Comparison of ENCODE assay signal across 9 cellular contexts in genomic region chr9:97703437-97704326, GRCh38. TPM values are rescaled to one million over a fixed set of nuclear protein-coding genes. Genes with fewer than 3 reads are reported as not detected.
A peak's percentile ranks its signal among the peaks of the same experiment; 100 is the strongest.
DNase-seq lines count a peak whose midpoint lies in the region; ATAC-seq, FAIRE-seq and TF ChIP-seq lines count a peak whose summit lies in the region.
"Had no signal": no experiment of that assay in that cellular context is flagged by ENCODE, and none has a peak within 500 bp of the region (broad histone marks: within the 10 kb centered on the region; RNA-seq: fewer than 3 reads in every experiment).

No MANE protein-coding gene starts in this region.

- no peak overlapping the region for H3K4me2 ChIP-seq in GM23338

- H3K9me3 Mint-ChIP-seq in activated naive CD8-positive, alpha-beta T cell (ENCODE audit: low read depth), result no peaks in the 10 kb centered on the region
- no peaks in the 10 kb centered on the region; the same call in 2 of the 3 replicates for H3K9me3 Mint-ChIP-seq in GM23338

- no peak overlapping the region for H3K4me3 Mint-ChIP-seq in activated naive CD8-positive, alpha-beta T cell
- H3K4me3 Mint-ChIP-seq in GM23338, result no peak overlapping the region

- 57% methylated on average over 11 of the region's 11 CpGs for WGBS in liver
- 62 to 76% (median 64%) methylated on average over 11 of the region's 11 CpGs for WGBS in small intestine, 3 donors

- H3K27ac ChIP-seq in liver (ENCODE audit: low read depth in 1 of 2, low read length in 2 of 2), result no peak overlapping the region
- H3K27ac ChIP-seq in GM23338 (ENCODE audit: low read depth), result no peak overlapping the region
- no peak overlapping the region for H3K27ac ChIP-seq in small intestine (ENCODE audit: low read depth in 1 of 2, low read length in 1 of 2)

- H3K36me3 Mint-ChIP-seq in activated naive CD8-positive, alpha-beta T cell, result peaks cover 3% of the 10 kb centered on the region
- H3K36me3 Mint-ChIP-seq in GM23338 (ENCODE audit: low read depth), result no peaks in the 10 kb centered on the region

- H3K27me3 ChIP-seq in liver (ENCODE audit: control insufficient read depth in 4 of 4, insufficient read depth in 4 of 4, low read length in 3 of 4) (no peaks in the 10 kb centered on the region), GM23338 (ENCODE audit: insufficient read depth) (peaks cover 6% of the 10 kb centered on the region), small intestine (ENCODE audit: control insufficient read depth in 2 of 2, insufficient read depth in 2 of 2, low read length in 2 of 2) (peaks cover 0 to 3% of the 10 kb centered on the region in 2 donors)

- no peaks in the 10 kb centered on the region for H3K79me2 ChIP-seq in GM23338 (replicated peaks; ENCODE audit: insufficient read depth)

- no peaks in the 10 kb centered on the region for H3K36me3 ChIP-seq in liver (ENCODE audit: control insufficient read depth in 4 of 4, insufficient read depth in 3 of 4, low read depth in 1 of 4, low read length in 3 of 4)
- H3K36me3 ChIP-seq in GM23338 (ENCODE audit: insufficient read depth), result no peaks in the 10 kb centered on the region
- no peaks in the 10 kb centered on the region for H3K36me3 ChIP-seq in small intestine (ENCODE audit: control insufficient read depth in 2 of 2, insufficient read depth in 2 of 2, low read length in 2 of 2)

- H2AFZ ChIP-seq in GM23338, result no peak overlapping the region

- H3K4me3 ChIP-seq in liver (ENCODE audit: low read depth in 1 of 3, low read length in 3 of 3), result no peak overlapping the region
- H3K4me3 ChIP-seq in GM23338, result no peak overlapping the region
- no peak overlapping the region for H3K4me3 ChIP-seq in small intestine (ENCODE audit: low read depth in 1 of 2, low read length in 2 of 2)

- FAIRE-seq in small intestine (lab: Jason Lieb, UNC), result no peak
- FAIRE-seq: TTC549 had no signal

- H3K9me3 ChIP-seq in liver (ENCODE audit: control insufficient read depth in 4 of 4, low read length in 3 of 4), result no peaks in the 10 kb centered on the region
- H3K9me3 ChIP-seq in small intestine (ENCODE audit: control insufficient read depth, low read depth), result no peaks in the 10 kb centered on the region

- peak; percentile 20 to 23 for DNase-seq in activated CD4-positive, alpha-beta T cell treated with anti-CD3 and anti-CD28 coated beads for 4 hours
- DNase-seq in activated CD4-positive, alpha-beta T cell treated with anti-CD3 and anti-CD28 coated beads, Interleukin-2, amount 50 U/mL, for 1 hour, result no peak
- DNase-seq in NCI-H1092 treated with DMSO at 0.1 percent for 48 hours (lab: John Stamatoyannopoulos, UW) (peak; percentile 32), GM23338 (ENCODE audit: low spot score) (no peak), cerebellar nuclear complex (lab: John Stamatoyannopoulos, UW) (no peak), small intestine (no peak)

- ATAC-seq in GM23338, result no peak

- H3K27me3 Mint-ChIP-seq in activated naive CD8-positive, alpha-beta T cell, result peaks cover 3% of the 10 kb centered on the region
- peaks cover 13% of the 10 kb centered on the region for H3K27me3 Mint-ChIP-seq in GM23338 (ENCODE audit: insufficient read depth, low read depth, poor library complexity)

- no peaks in the 10 kb centered on the region for H3K9me2 ChIP-seq in GM23338 (ENCODE audit: insufficient read depth)

- no peaks in the 10 kb centered on the region for H3F3A ChIP-seq in GM23338 (replicated peaks; ENCODE audit: low read depth)

- H3K4me1 ChIP-seq in liver (ENCODE audit: control insufficient read depth in 4 of 4, insufficient read depth in 4 of 4, low read length in 3 of 4) (peaks cover 0 to 7% (median 5%) of the 10 kb centered on the region in 4 donors), GM23338 (ENCODE audit: insufficient read depth) (no peaks in the 10 kb centered on the region), small intestine (ENCODE audit: control insufficient read depth in 2 of 2, insufficient read depth in 1 of 2, low read depth in 1 of 2, low read length in 1 of 2) (no peaks in the 10 kb centered on the region)

- H3K27ac Mint-ChIP-seq in activated naive CD8-positive, alpha-beta T cell, result peak overlapping the region; percentile 61
- H3K27ac Mint-ChIP-seq in GM23338, result no peak overlapping the region

- H3K9ac ChIP-seq in liver (ENCODE audit: low read depth in 1 of 2, low read length in 2 of 2), result no peak overlapping the region

- peak in 1 of 2 donors; percentile 17 for TF ChIP-seq RAD21 in liver (IDR thresholded peaks at IDR 0.05)

- H4K20me1 ChIP-seq in GM23338 (replicated peaks; ENCODE audit: insufficient read depth), result no peaks in the 10 kb centered on the region

- TF ChIP-seq CTCF in liver (IDR thresholded peaks at IDR 0.05; ENCODE audit: low read depth, low read length, missing input control), result no peak
- no peak for TF ChIP-seq CTCF in GM23338 (conservative IDR thresholded peaks at IDR 0.05; ENCODE audit: low read depth in 2 of 2)

- peaks cover 13% of the 10 kb centered on the region for H3K4me1 Mint-ChIP-seq in activated naive CD8-positive, alpha-beta T cell (ENCODE audit: low read depth)
- H3K4me1 Mint-ChIP-seq in GM23338, result no peaks in the 10 kb centered on the region

TF ChIP-seq in liver, 16 proteins besides CTCF, POLR2A, EP300 and RAD21 (continues in another document):
- no peak for TF ChIP-seq TAF1 (conservative IDR thresholded peaks at IDR 0.05)
- TF ChIP-seq EGR1 (IDR thresholded peaks at IDR 0.05; ENCODE audit: low read depth in 2 of 2), result no peak
- peak; percentile 54 for TF ChIP-seq HNF4G (IDR thresholded peaks at IDR 0.05)
- TF ChIP-seq YY1 (IDR thresholded peaks at IDR 0.05), result peak; percentile 20
- peak; percentile 25 for TF ChIP-seq MAX (IDR thresholded peaks at IDR 0.05)
- no peak for TF ChIP-seq GABPA (IDR thresholded peaks at IDR 0.05 in 1 of 2, conservative IDR thresholded peaks at IDR 0.05 in 1 of 2)
- TF ChIP-seq FOXA1 (IDR thresholded peaks at IDR 0.05), result no peak

TF ChIP-seq in GM23338, 12 proteins besides CTCF, POLR2A, EP300 and RAD21 (continues in another document):
- TF ChIP-seq ZNF331 (CRISPR knock-in tag; IDR thresholded peaks at IDR 0.05; ENCODE audit: low read depth), result no peak
- no peak for TF ChIP-seq ZNF462 (CRISPR knock-in tag; IDR thresholded peaks at IDR 0.05)

RNA-seq across cellular contexts. Expression of gene XPA, which starts 6.5 kb away (rescaled TPM):
- total RNA-seq in liver, result 1 to 10 TPM; 6.7 to 6.9 TPM
- 10 to 100 TPM in 1 of 2 donors, 1 to 10 TPM in 1; 6.6 to 19.6 TPM for polyA plus RNA-seq in liver
- total RNA-seq in GM23338 (2014; rRNA removed; shearing (Covaris generic)), result 1.9 TPM in 1 of 2 replicates, not detected in the other
- 5.8 and 9.1 TPM in 2 replicates for polyA plus RNA-seq in GM23338 (2016; fragmentation: Nextera tagmentation; extraction: Ambion mirVana)
- 10 to 100 TPM; 15.4 to 21.6 (median 19.2) TPM for polyA plus RNA-seq in small intestine

Comparison
In these comparisons a context has a peak if more than half of its experiments do, and no peak if none do; other contexts are left out.
1. DNase-seq: peak in activated CD4-positive, alpha-beta T cell treated with anti-CD3 and anti-CD28 coated beads for 4 hours (2 of 2) and NCI-H1092 treated with DMSO at 0.1 percent for 48 hours (single experiment); none in activated CD4-positive, alpha-beta T cell treated with anti-CD3 and anti-CD28 coated beads, Interleukin-2, amount 50 U/mL, for 1 hour (single experiment), GM23338 (single experiment), cerebellar nuclear complex (0 of 2) and small intestine (single experiment).